26 cellular contexts compared by ENCODE assay signal in genomic region chr3:10184250-10184649, GRCh38. TPM values are rescaled to one million over a fixed set of nuclear protein-coding genes. Genes with fewer than 3 reads are reported as not detected.
DNase-seq lines count a peak whose midpoint lies in the region; FAIRE-seq and TF ChIP-seq lines count a peak whose summit lies in the region.
"Had no signal": no experiment of that assay in that cellular context is flagged by ENCODE, and none has a peak within 500 bp of the region (broad histone marks: within the 10 kb centered on the region; RNA-seq: fewer than 3 reads in every experiment).

No MANE protein-coding gene starts in this region.

- H3K27ac ChIP-seq in DOHH2 (ENCODE audit: low read depth, low read length) = peak overlapping the region; percentile 29
- no peak overlapping the region for H3K27ac ChIP-seq in neural progenitor cell
- H3K27ac ChIP-seq: gastrocnemius medialis, SK-N-MC, skin epidermis, tibial nerve, VCaP had no signal

- H3K9me3 Mint-ChIP-seq in activated CD4-positive, alpha-beta T cell treated with anti-CD3 and anti-CD28 coated beads, Interleukin-2, amount 10 ng/mL, durations not matched to agents 24 days and 14 days = no peaks in the 10 kb centered on the region
- H3K9me3 Mint-ChIP-seq in neural progenitor cell (no peaks in the 10 kb centered on the region), HFFc6 (no peaks in the 10 kb centered on the region)

- no peak for DNase-seq in activated CD4-positive, alpha-beta T cell treated with anti-CD3 and anti-CD28 coated beads, Interleukin-2, amount 10 ng/mL, durations not matched to agents 24 days and 14 days
- no peak for DNase-seq in activated CD4-positive, alpha-beta T cell treated with anti-CD3 and anti-CD28 coated beads for 4 hours
- DNase-seq in bronchial epithelial cell (ENCODE audit: low read depth) (peak; percentile 30), neural progenitor cell (ENCODE audit: low spot score) (no peak), HFFc6 (no peak), DMS 273 (lab: John Stamatoyannopoulos, UW; ENCODE audit: unreplicated experiment) (no peak), H54 (ENCODE audit: insufficient read length, low spot score) (no peak)
- DNase-seq: activated effector memory CD4-positive, alpha-beta T cell treated with anti-CD3 and anti-CD28 coated beads, Interleukin-2, amount 50 U/mL, for 16 hours; caudate nucleus; DMS79 treated with DMSO at 0.1 percent for 48 hours; gastrocnemius medialis; hippocampal formation; mesendoderm; NCI-H1436; NCI-H2081 treated with DMSO at 0.1 percent for 48 hours; NCI-H345; NCI-H748 treated with DMSO at 0.1 percent for 48 hours; RPMI8226; T-helper 9 cell had no signal

- peaks cover 84% of the 10 kb centered on the region for H3K4me1 ChIP-seq in DOHH2 (ENCODE audit: control insufficient read depth, low read length)
- peaks cover 3% of the 10 kb centered on the region for H3K4me1 ChIP-seq in neural progenitor cell

- FAIRE-seq in bronchial epithelial cell (lab: Jason Lieb, UNC) = no peak
- no peak for FAIRE-seq in H54 (lab: Jason Lieb, UNC)
- FAIRE-seq: A204.1, astrocyte had no signal

- no peak overlapping the region for H3K4me3 ChIP-seq in DOHH2 (ENCODE audit: low read length)
- H3K4me3 ChIP-seq in bronchial epithelial cell (ENCODE audit: low read depth, low read length) = no peak overlapping the region
- no peak overlapping the region for H3K4me3 ChIP-seq in neural progenitor cell
- H3K4me3 ChIP-seq: gastrocnemius medialis, SK-N-MC, skin epidermis, tibial nerve had no signal

- H3K79me2 ChIP-seq in DOHH2 (ENCODE audit: control insufficient read depth, low read length) (peaks cover 31% of the 10 kb centered on the region), neural progenitor cell (ENCODE audit: low read depth) (no peaks in the 10 kb centered on the region)

- H3K9ac ChIP-seq in neural progenitor cell = no peak overlapping the region

- H3F3A ChIP-seq in DOHH2 (ENCODE audit: control insufficient read depth, insufficient read depth) (peaks cover 15% of the 10 kb centered on the region), neural progenitor cell (ENCODE audit: low read depth) (no peaks in the 10 kb centered on the region)

- H3K27me3 ChIP-seq in DOHH2 (ENCODE audit: control insufficient read depth, low read length) (no peaks in the 10 kb centered on the region), bronchial epithelial cell (ENCODE audit: control insufficient read depth, insufficient read depth, low read length) (no peaks in the 10 kb centered on the region), neural progenitor cell (no peaks in the 10 kb centered on the region)
- H3K27me3 ChIP-seq: gastrocnemius medialis, tibial nerve had no signal

- H4K20me1 ChIP-seq in DOHH2 (ENCODE audit: control insufficient read depth, insufficient read depth, low read depth, low read length) (no peaks in the 10 kb centered on the region), neural progenitor cell (ENCODE audit: low read depth) (no peaks in the 10 kb centered on the region)

- H3K4me1 Mint-ChIP-seq in activated CD4-positive, alpha-beta T cell treated with anti-CD3 and anti-CD28 coated beads, Interleukin-2, amount 10 ng/mL, durations not matched to agents 24 days and 14 days = peaks cover 34% of the 10 kb centered on the region
- H3K4me1 Mint-ChIP-seq in neural progenitor cell = peaks cover 27% of the 10 kb centered on the region
- H3K4me1 Mint-ChIP-seq in HFFc6 (ENCODE audit: low read depth) = peaks cover 5% of the 10 kb centered on the region

- H3K27ac Mint-ChIP-seq in activated CD4-positive, alpha-beta T cell treated with anti-CD3 and anti-CD28 coated beads, Interleukin-2, amount 10 ng/mL, durations not matched to agents 24 days and 14 days = peak overlapping the region; percentile 4
- H3K27ac Mint-ChIP-seq in neural progenitor cell (peak overlapping the region; percentile 46), HFFc6 (no peak overlapping the region)

- no peaks in the 10 kb centered on the region for H3K27me3 Mint-ChIP-seq in activated CD4-positive, alpha-beta T cell treated with anti-CD3 and anti-CD28 coated beads, Interleukin-2, amount 10 ng/mL, durations not matched to agents 24 days and 14 days
- H3K27me3 Mint-ChIP-seq in neural progenitor cell (ENCODE audit: insufficient read depth, low read depth) (peaks cover 4% of the 10 kb centered on the region), HFFc6 (ENCODE audit: insufficient read depth) (peaks cover 2% of the 10 kb centered on the region; the same call in 1 of the 2 replicates)

- H3K36me3 ChIP-seq in DOHH2 (ENCODE audit: control insufficient read depth, low read length) (peaks cover 50% of the 10 kb centered on the region), bronchial epithelial cell (ENCODE audit: control insufficient read depth, insufficient read depth, low read length) (no peaks in the 10 kb centered on the region), neural progenitor cell (no peaks in the 10 kb centered on the region)

- intact Hi-C loops in activated CD4-positive, alpha-beta T cell treated with anti-CD3 and anti-CD28 coated beads, Interleukin-2, amount 10 ng/mL, durations not matched to agents 24 days and 14 days (cut with micrococcal nuclease) = no loop called here

- H3K4me2 ChIP-seq in DOHH2 (ENCODE audit: low read length) = no peak overlapping the region
- no peak overlapping the region for H3K4me2 ChIP-seq in neural progenitor cell

- H3K9me2 ChIP-seq in DOHH2 (replicated peaks; ENCODE audit: control insufficient read depth, low read length) = no peaks in the 10 kb centered on the region

- no peaks in the 10 kb centered on the region for H3K9me3 ChIP-seq in DOHH2 (ENCODE audit: control insufficient read depth, insufficient read depth, low read length)
- no peaks in the 10 kb centered on the region for H3K9me3 ChIP-seq in neural progenitor cell (ENCODE audit: low read depth)
- H3K9me3 ChIP-seq: gastrocnemius medialis, tibial nerve had no signal

- TF ChIP-seq POLR2A in H54 (IDR thresholded peaks at IDR 0.05; ENCODE audit: low read depth, low read length) = no peak

- H2AFZ ChIP-seq in neural progenitor cell (replicated peaks) = no peak overlapping the region

- peaks cover 24% of the 10 kb centered on the region for H3K36me3 Mint-ChIP-seq in activated CD4-positive, alpha-beta T cell treated with anti-CD3 and anti-CD28 coated beads, Interleukin-2, amount 10 ng/mL, durations not matched to agents 24 days and 14 days (ENCODE audit: low read depth)
- H3K36me3 Mint-ChIP-seq in neural progenitor cell (no peaks in the 10 kb centered on the region), HFFc6 (ENCODE audit: low read depth) (peaks cover 11% of the 10 kb centered on the region; the same call in 1 of the 2 replicates)

- no peak overlapping the region for H3K4me3 Mint-ChIP-seq in activated CD4-positive, alpha-beta T cell treated with anti-CD3 and anti-CD28 coated beads, Interleukin-2, amount 10 ng/mL, durations not matched to agents 24 days and 14 days
- no peak overlapping the region for H3K4me3 Mint-ChIP-seq in neural progenitor cell
- no peak overlapping the region for H3K4me3 Mint-ChIP-seq in HFFc6

- TF ChIP-seq CTCF in DOHH2 (IDR thresholded peaks at IDR 0.05; ENCODE audit: low read depth, low read length, poor library complexity, severe bottlenecking) (no peak), bronchial epithelial cell (IDR thresholded peaks at IDR 0.05; ENCODE audit: insufficient read depth, low read length, severe bottlenecking) (no peak), neural progenitor cell (IDR thresholded peaks at IDR 0.05) (no peak), HFFc6 (IDR thresholded peaks at IDR 0.05) (no peak)

RNA-seq across cellular contexts. Expression of gene IRAK2, which starts 19.5 kb away (rescaled TPM):
- total RNA-seq in activated CD4-positive, alpha-beta T cell treated with anti-CD3 and anti-CD28 coated beads, Interleukin-2, amount 10 ng/mL, durations not matched to agents 24 days and 14 days = 4.5 and 5.1 TPM in 2 replicates
- total RNA-seq in bronchial epithelial cell (4.7 and 5.5 TPM in 2 replicates), neural progenitor cell (ENCODE audit: low replicate concordance) (0.26 and 0.50 TPM in 2 replicates)
- 1 to 10 TPM; 2.6 to 4.4 (median 3.5) TPM for total RNA-seq in HFFc6 (2021; fragmentation: NEBNext Ultra II Directional; extraction: Animal tissue kit (Norgen Biotek cat#: 25700))

RNA-seq across cellular contexts. Expression of gene VHL, which starts 42.7 kb away (rescaled TPM):
- 62.8 and 65.2 TPM in 2 replicates for total RNA-seq in activated CD4-positive, alpha-beta T cell treated with anti-CD3 and anti-CD28 coated beads, Interleukin-2, amount 10 ng/mL, durations not matched to agents 24 days and 14 days
- total RNA-seq in bronchial epithelial cell (47.0 and 47.4 TPM in 2 replicates), neural progenitor cell (ENCODE audit: low replicate concordance) (86.0 and 86.3 TPM in 2 replicates)
- total RNA-seq in HFFc6 (2021; fragmentation: NEBNext Ultra II Directional; extraction: Animal tissue kit (Norgen Biotek cat#: 25700)) = 10 to 100 TPM; 16.1 to 21.8 (median 19.5) TPM
